1 cellular context compared by ENCODE assay signal in the genomic region with DNA sequence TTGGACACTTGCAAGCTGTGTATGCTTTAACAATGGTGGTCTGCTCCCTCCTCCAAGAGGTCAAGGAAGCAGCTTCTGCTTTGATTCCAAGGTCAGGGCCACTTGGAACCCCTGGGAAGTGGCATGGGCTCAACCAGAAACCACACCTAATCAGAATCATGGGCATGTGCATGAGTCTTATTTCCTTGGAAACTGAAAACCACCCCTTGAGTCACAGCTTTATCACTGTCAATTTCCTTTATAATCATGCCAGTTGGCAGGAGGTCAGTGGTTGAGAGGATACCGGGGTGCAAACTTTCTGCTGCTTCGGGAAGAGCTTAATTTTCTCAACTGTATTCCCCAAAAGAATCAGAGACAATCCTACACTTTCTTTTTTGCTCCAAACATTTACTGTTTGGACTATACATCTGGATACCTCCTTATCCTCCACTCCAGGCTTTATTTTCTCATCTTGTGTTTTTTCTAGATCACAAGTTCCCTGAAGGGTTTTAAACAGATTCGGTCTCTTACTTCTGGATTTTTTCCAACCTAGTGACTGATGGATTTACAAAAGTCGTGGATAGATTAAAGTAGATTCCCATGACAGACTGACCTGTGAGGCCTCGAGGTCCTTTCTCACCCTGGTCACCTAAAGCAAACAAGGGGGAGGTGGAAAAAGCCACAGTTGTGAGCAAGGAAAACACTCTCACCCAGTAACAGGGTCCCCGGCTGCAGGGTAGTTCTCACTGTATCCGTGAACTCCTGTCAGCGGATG.
TF ChIP-seq lines count a peak whose summit lies in the region.

No MANE protein-coding gene starts in this region.

TF ChIP-seq in IMR-90, 13 proteins besides CTCF, POLR2A, EP300 and RAD21:
- no peak for TF ChIP-seq MAFK (IDR thresholded peaks at IDR 0.05; ENCODE audit: low read depth, low read length)
- TF ChIP-seq BHLHE40 (IDR thresholded peaks at IDR 0.05; ENCODE audit: low read depth, low read length): no peak
- TF ChIP-seq RCOR1 (IDR thresholded peaks at IDR 0.05; ENCODE audit: insufficient replicate concordance, low read length): no peak
- no peak for TF ChIP-seq CHD1 (IDR thresholded peaks at IDR 0.05; ENCODE audit: low read depth, low read length)
- TF ChIP-seq ELK1 (IDR thresholded peaks at IDR 0.05; ENCODE audit: borderline replicate concordance, low read depth, low read length): no peak
- no peak for TF ChIP-seq NFE2L2 (IDR thresholded peaks at IDR 0.05; ENCODE audit: low read depth, low read length)
